In the genomic region with DNA sequence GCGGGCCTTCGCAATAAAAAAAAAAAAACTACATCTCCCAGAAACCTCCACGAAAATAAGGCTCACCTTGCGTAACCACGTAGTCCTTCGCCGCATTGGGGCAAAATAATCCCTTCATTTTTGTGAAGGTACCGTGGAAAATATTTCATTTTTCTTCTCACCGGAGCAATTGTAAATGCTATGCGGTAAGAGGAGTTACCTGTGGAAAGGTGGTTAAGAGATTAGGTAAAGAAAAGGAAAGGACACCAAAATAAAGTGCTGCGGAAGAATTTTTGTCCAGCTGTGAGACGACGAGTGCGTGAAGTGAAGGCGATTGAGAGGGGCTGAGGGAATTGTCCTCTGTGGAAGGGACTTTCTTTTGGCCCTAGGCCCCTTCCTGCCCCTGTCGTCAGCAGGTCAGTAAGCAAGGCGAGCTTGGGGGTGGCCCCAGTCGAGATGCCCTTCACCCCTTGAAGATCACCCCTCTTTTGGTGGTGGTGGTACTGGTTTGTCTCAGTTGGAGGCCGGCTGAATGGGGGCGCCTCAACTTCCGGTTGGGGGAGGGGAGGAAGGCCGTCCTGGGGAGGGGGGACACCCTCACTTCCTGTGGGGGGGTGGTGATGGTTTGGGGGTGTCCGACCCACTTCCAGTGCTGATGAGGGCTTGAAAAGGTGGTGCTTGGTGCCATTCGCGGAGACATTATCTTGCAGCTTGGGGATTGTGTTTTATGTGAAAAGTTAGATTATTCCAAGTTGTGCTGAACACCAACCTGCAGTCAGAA, we compare ENCODE assay signal across 1 cellular context.
TF ChIP-seq lines count a peak whose summit lies in the region.

A gene (plus strand): TSS at position 279 of the 760 bp plus-strand sequence. CDS start 37,520 bp downstream, outside the sequence.

TF ChIP-seq in K562, 482 proteins besides CTCF, POLR2A, EP300 and RAD21 (continued from another document and continues in another):
- TF ChIP-seq, protein P1, sequence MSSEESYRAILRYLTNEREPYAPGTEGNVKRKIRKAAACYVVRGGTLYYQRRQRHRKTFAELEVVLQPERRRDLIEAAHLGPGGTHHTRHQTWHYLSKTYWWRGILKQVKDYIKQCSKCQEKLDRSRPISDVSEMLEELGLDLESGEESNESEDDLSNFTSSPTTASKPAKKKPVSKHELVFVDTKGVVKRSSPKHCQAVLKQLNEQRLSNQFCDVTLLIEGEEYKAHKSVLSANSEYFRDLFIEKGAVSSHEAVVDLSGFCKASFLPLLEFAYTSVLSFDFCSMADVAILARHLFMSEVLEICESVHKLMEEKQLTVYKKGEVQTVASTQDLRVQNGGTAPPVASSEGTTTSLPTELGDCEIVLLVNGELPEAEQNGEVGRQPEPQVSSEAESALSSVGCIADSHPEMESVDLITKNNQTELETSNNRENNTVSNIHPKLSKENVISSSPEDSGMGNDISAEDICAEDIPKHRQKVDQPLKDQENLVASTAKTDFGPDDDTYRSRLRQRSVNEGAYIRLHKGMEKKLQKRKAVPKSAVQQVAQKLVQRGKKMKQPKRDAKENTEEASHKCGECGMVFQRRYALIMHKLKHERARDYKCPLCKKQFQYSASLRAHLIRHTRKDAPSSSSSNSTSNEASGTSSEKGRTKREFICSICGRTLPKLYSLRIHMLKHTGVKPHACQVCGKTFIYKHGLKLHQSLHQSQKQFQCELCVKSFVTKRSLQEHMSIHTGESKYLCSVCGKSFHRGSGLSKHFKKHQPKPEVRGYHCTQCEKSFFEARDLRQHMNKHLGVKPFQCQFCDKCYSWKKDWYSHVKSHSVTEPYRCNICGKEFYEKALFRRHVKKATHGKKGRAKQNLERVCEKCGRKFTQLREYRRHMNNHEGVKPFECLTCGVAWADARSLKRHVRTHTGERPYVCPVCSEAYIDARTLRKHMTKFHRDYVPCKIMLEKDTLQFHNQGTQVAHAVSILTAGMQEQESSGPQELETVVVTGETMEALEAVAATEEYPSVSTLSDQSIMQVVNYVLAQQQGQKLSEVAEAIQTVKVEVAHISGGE (CRISPR knock-in tag; IDR thresholded peaks at IDR 0.05) = peak in 1 of 3 experiments; percentile 68; a peak in 1 of 6 replicates
- TF ChIP-seq MAFF (IDR thresholded peaks at IDR 0.05; ENCODE audit: low read length) (no peak), ZNF584 (CRISPR knock-in tag; IDR thresholded peaks at IDR 0.05; ENCODE audit: low read depth) (peak; percentile 71; the same call in 1 of the 2 replicates), ZNF140 (CRISPR knock-in tag; IDR thresholded peaks at IDR 0.05) (no peak), ZFPM2 (CRISPR knock-in tag; IDR thresholded peaks at IDR 0.05) (no peak), BRD9 (IDR thresholded peaks at IDR 0.05; ENCODE audit: low read depth, partially characterized antibody) (peak; percentile 94), TOE1 (IDR thresholded peaks at IDR 0.05; ENCODE audit: borderline replicate concordance) (peak; percentile 77), TOE1 (CRISPR knock-in tag; IDR thresholded peaks at IDR 0.05; ENCODE audit: borderline replicate concordance, low read depth) (no peak), HNRNPLL (IDR thresholded peaks at IDR 0.05; ENCODE audit: low read depth, low read length, poor library complexity, severe bottlenecking) (peak; percentile 48), POLR2G (IDR thresholded peaks at IDR 0.05; ENCODE audit: low read depth, low read length) (peak; percentile 66), ZNF165 (CRISPR knock-in tag; IDR thresholded peaks at IDR 0.05; ENCODE audit: borderline replicate concordance) (no peak), ZNF785 (CRISPR knock-in tag; IDR thresholded peaks at IDR 0.05) (no peak), SREBF2 (CRISPR knock-in tag; IDR thresholded peaks at IDR 0.05) (no peak), SMARCA5 (IDR thresholded peaks at IDR 0.05) (0 out of 2 replicates have a peak, but pooled peaks have one; percentile 44), PHF21A (IDR thresholded peaks at IDR 0.05; ENCODE audit: borderline replicate concordance, low read depth) (no peak), TARDBP (IDR thresholded peaks at IDR 0.05) (0 out of 2 replicates have a peak, but pooled peaks have one; percentile 23), MTA3 (IDR thresholded peaks at IDR 0.05; ENCODE audit: borderline replicate concordance) (peak; percentile 84), MCM3 (IDR thresholded peaks at IDR 0.05) (no peak), SIN3B (IDR thresholded peaks at IDR 0.05; ENCODE audit: low read depth) (peak; percentile 54; the same call in 1 of the 2 replicates), ZC3H8 (IDR thresholded peaks at IDR 0.05) (peak; percentile 40; the same call in 1 of the 2 replicates), ZSCAN29 (IDR thresholded peaks at IDR 0.05) (peak; percentile 32; the same call in 1 of the 2 replicates), ZBTB7A (IDR thresholded peaks at IDR 0.05; ENCODE audit: borderline replicate concordance, control insufficient read depth, low read depth, low read length) (peak; percentile 91), ILF3 (IDR thresholded peaks at IDR 0.05; ENCODE audit: borderline replicate concordance) (no peak)
- TF ChIP-seq, protein P2, sequence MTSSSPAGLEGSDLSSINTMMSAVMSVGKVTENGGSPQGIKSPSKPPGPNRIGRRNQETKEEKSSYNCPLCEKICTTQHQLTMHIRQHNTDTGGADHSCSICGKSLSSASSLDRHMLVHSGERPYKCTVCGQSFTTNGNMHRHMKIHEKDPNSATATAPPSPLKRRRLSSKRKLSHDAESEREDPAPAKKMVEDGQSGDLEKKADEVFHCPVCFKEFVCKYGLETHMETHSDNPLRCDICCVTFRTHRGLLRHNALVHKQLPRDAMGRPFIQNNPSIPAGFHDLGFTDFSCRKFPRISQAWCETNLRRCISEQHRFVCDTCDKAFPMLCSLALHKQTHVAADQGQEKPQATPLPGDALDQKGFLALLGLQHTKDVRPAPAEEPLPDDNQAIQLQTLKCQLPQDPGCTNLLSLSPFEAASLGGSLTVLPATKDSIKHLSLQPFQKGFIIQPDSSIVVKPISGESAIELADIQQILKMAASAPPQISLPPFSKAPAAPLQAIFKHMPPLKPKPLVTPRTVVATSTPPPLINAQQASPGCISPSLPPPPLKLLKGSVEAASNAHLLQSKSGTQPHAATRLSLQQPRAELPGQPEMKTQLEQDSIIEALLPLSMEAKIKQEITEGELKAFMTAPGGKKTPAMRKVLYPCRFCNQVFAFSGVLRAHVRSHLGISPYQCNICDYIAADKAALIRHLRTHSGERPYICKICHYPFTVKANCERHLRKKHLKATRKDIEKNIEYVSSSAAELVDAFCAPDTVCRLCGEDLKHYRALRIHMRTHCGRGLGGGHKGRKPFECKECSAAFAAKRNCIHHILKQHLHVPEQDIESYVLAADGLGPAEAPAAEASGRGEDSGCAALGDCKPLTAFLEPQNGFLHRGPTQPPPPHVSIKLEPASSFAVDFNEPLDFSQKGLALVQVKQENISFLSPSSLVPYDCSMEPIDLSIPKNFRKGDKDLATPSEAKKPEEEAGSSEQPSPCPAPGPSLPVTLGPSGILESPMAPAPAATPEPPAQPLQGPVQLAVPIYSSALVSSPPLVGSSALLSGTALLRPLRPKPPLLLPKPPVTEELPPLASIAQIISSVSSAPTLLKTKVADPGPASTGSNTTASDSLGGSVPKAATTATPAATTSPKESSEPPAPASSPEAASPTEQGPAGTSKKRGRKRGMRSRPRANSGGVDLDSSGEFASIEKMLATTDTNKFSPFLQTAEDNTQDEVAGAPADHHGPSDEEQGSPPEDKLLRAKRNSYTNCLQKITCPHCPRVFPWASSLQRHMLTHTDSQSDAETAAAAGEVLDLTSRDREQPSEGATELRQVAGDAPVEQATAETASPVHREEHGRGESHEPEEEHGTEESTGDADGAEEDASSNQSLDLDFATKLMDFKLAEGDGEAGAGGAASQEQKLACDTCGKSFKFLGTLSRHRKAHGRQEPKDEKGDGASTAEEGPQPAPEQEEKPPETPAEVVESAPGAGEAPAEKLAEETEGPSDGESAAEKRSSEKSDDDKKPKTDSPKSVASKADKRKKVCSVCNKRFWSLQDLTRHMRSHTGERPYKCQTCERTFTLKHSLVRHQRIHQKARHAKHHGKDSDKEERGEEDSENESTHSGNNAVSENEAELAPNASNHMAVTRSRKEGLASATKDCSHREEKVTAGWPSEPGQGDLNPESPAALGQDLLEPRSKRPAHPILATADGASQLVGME (CRISPR knock-in tag; IDR thresholded peaks at IDR 0.05) = no peak
- TF ChIP-seq, protein P3, sequence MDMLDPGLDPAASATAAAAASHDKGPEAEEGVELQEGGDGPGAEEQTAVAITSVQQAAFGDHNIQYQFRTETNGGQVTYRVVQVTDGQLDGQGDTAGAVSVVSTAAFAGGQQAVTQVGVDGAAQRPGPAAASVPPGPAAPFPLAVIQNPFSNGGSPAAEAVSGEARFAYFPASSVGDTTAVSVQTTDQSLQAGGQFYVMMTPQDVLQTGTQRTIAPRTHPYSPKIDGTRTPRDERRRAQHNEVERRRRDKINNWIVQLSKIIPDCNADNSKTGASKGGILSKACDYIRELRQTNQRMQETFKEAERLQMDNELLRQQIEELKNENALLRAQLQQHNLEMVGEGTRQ (CRISPR knock-in tag; IDR thresholded peaks at IDR 0.05) = no peak
- TF ChIP-seq, protein P4, sequence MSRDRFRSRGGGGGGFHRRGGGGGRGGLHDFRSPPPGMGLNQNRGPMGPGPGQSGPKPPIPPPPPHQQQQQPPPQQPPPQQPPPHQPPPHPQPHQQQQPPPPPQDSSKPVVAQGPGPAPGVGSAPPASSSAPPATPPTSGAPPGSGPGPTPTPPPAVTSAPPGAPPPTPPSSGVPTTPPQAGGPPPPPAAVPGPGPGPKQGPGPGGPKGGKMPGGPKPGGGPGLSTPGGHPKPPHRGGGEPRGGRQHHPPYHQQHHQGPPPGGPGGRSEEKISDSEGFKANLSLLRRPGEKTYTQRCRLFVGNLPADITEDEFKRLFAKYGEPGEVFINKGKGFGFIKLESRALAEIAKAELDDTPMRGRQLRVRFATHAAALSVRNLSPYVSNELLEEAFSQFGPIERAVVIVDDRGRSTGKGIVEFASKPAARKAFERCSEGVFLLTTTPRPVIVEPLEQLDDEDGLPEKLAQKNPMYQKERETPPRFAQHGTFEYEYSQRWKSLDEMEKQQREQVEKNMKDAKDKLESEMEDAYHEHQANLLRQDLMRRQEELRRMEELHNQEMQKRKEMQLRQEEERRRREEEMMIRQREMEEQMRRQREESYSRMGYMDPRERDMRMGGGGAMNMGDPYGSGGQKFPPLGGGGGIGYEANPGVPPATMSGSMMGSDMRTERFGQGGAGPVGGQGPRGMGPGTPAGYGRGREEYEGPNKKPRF (IDR thresholded peaks at IDR 0.05; ENCODE audit: low read depth, low read length) = no peak
- TF ChIP-seq, protein P5, sequence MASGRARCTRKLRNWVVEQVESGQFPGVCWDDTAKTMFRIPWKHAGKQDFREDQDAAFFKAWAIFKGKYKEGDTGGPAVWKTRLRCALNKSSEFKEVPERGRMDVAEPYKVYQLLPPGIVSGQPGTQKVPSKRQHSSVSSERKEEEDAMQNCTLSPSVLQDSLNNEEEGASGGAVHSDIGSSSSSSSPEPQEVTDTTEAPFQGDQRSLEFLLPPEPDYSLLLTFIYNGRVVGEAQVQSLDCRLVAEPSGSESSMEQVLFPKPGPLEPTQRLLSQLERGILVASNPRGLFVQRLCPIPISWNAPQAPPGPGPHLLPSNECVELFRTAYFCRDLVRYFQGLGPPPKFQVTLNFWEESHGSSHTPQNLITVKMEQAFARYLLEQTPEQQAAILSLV (tag; IDR thresholded peaks at IDR 0.05) = peak; percentile 95
- TF ChIP-seq, protein P6, sequence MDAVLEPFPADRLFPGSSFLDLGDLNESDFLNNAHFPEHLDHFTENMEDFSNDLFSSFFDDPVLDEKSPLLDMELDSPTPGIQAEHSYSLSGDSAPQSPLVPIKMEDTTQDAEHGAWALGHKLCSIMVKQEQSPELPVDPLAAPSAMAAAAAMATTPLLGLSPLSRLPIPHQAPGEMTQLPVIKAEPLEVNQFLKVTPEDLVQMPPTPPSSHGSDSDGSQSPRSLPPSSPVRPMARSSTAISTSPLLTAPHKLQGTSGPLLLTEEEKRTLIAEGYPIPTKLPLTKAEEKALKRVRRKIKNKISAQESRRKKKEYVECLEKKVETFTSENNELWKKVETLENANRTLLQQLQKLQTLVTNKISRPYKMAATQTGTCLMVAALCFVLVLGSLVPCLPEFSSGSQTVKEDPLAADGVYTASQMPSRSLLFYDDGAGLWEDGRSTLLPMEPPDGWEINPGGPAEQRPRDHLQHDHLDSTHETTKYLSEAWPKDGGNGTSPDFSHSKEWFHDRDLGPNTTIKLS (IDR thresholded peaks at IDR 0.05; ENCODE audit: borderline replicate concordance, low read depth) = peak; percentile 90
- TF ChIP-seq, protein P7, sequence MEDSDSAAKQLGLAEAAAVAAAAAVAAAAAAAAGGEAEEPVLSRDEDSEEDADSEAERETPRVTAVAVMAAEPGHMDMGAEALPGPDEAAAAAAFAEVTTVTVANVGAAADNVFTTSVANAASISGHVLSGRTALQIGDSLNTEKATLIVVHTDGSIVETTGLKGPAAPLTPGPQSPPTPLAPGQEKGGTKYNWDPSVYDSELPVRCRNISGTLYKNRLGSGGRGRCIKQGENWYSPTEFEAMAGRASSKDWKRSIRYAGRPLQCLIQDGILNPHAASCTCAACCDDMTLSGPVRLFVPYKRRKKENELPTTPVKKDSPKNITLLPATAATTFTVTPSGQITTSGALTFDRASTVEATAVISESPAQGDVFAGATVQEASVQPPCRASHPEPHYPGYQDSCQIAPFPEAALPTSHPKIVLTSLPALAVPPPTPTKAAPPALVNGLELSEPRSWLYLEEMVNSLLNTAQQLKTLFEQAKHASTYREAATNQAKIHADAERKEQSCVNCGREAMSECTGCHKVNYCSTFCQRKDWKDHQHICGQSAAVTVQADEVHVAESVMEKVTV (CRISPR knock-in tag; IDR thresholded peaks at IDR 0.05) = no peak
- TF ChIP-seq, protein P8, sequence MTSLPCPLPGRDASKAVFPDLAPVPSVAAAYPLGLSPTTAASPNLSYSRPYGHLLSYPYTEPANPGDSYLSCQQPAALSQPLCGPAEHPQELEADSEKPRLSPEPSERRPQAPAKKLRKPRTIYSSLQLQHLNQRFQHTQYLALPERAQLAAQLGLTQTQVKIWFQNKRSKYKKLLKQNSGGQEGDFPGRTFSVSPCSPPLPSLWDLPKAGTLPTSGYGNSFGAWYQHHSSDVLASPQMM (CRISPR knock-in tag; IDR thresholded peaks at IDR 0.05) = no peak
- TF ChIP-seq, protein P9, sequence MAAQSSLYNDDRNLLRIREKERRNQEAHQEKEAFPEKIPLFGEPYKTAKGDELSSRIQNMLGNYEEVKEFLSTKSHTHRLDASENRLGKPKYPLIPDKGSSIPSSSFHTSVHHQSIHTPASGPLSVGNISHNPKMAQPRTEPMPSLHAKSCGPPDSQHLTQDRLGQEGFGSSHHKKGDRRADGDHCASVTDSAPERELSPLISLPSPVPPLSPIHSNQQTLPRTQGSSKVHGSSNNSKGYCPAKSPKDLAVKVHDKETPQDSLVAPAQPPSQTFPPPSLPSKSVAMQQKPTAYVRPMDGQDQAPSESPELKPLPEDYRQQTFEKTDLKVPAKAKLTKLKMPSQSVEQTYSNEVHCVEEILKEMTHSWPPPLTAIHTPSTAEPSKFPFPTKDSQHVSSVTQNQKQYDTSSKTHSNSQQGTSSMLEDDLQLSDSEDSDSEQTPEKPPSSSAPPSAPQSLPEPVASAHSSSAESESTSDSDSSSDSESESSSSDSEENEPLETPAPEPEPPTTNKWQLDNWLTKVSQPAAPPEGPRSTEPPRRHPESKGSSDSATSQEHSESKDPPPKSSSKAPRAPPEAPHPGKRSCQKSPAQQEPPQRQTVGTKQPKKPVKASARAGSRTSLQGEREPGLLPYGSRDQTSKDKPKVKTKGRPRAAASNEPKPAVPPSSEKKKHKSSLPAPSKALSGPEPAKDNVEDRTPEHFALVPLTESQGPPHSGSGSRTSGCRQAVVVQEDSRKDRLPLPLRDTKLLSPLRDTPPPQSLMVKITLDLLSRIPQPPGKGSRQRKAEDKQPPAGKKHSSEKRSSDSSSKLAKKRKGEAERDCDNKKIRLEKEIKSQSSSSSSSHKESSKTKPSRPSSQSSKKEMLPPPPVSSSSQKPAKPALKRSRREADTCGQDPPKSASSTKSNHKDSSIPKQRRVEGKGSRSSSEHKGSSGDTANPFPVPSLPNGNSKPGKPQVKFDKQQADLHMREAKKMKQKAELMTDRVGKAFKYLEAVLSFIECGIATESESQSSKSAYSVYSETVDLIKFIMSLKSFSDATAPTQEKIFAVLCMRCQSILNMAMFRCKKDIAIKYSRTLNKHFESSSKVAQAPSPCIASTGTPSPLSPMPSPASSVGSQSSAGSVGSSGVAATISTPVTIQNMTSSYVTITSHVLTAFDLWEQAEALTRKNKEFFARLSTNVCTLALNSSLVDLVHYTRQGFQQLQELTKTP (IDR thresholded peaks at IDR 0.05; ENCODE audit: low read depth in 1 of 2, partially characterized antibody in 2 of 2) = peak; percentile 82 to 91
